Comparison of ENCODE assay signal across 1 cellular context in the genomic region with DNA sequence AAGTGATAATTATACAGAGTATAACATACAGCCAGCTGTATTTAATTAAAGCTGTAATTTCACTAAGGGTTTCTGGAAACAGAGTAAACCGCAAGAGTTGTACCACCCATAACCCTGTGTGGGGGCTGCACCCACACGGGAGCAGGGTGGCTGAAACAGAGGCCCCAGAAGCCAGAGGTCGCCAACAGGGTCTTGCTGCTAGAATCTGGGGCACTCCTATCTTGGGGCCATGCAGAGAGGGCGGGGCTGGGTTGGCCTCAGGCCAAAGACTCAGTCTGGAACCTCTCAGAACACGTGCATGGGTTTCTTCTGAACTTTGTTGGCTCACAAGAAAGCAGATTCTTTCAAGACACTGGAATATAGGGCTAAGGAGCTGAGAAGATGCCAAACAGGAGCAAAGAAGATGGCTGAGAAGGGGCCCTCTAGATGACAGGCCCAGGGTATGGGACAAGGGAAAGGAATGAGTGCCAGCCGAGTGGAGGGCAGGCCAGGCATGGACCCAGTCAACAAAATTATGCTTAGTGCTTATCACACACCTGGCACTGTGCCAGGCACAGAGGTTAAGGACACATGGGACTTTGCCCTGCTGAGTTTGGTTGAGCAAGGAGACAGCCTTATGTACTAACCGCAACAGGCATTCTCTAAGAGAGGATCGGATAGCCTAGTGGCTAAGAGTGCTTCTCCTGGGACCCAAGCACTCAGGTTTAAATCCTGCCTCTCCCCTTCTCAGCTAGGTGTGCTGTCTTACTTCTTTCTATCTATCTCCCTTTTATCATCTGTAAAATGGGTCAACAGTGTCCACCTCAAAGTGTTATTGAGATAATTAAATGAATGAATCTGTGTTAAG.
A peak's percentile ranks its signal among the peaks of the same experiment; 100 is the strongest.
TF ChIP-seq lines count a peak whose summit lies in the region.

No MANE protein-coding gene starts in this region.

TF ChIP-seq in K562, 482 proteins besides CTCF, POLR2A, EP300 and RAD21:
- no peak for TF ChIP-seq DACH1 (IDR thresholded peaks at IDR 0.05; ENCODE audit: partially characterized antibody)
- no peak for TF ChIP-seq SNAPC5 (CRISPR knock-in tag; IDR thresholded peaks at IDR 0.05)
- TF ChIP-seq, protein P1, sequence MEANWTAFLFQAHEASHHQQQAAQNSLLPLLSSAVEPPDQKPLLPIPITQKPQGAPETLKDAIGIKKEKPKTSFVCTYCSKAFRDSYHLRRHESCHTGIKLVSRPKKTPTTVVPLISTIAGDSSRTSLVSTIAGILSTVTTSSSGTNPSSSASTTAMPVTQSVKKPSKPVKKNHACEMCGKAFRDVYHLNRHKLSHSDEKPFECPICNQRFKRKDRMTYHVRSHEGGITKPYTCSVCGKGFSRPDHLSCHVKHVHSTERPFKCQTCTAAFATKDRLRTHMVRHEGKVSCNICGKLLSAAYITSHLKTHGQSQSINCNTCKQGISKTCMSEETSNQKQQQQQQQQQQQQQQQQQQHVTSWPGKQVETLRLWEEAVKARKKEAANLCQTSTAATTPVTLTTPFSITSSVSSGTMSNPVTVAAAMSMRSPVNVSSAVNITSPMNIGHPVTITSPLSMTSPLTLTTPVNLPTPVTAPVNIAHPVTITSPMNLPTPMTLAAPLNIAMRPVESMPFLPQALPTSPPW (CRISPR knock-in tag; IDR thresholded peaks at IDR 0.05), result peak; percentile 27; the same call in 1 of the 2 replicates
- TF ChIP-seq EWSR1 (IDR thresholded peaks at IDR 0.05; ENCODE audit: borderline replicate concordance, low read depth, partially characterized antibody), result no peak
- TF ChIP-seq, protein P2, sequence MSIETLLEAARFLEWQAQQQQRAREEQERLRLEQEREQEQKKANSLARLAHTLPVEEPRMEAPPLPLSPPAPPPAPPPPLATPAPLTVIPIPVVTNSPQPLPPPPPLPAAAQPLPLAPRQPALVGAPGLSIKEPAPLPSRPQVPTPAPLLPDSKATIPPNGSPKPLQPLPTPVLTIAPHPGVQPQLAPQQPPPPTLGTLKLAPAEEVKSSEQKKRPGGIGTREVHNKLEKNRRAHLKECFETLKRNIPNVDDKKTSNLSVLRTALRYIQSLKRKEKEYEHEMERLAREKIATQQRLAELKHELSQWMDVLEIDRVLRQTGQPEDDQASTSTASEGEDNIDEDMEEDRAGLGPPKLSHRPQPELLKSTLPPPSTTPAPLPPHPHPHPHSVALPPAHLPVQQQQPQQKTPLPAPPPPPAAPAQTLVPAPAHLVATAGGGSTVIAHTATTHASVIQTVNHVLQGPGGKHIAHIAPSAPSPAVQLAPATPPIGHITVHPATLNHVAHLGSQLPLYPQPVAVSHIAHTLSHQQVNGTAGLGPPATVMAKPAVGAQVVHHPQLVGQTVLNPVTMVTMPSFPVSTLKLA (conservative IDR thresholded peaks at IDR 0.05), result no peak
- no peak for TF ChIP-seq CAMTA2 (CRISPR knock-in tag; conservative IDR thresholded peaks at IDR 0.05)
- TF ChIP-seq ATF1 (CRISPR knock-in tag; IDR thresholded peaks at IDR 0.05), result no peak
- no peak for TF ChIP-seq ATF1 (tag; IDR thresholded peaks at IDR 0.05)
- no peak for TF ChIP-seq ZNF184 (CRISPR knock-in tag; IDR thresholded peaks at IDR 0.05)
- peak; percentile 42; the same call in 1 of the 2 replicates for TF ChIP-seq BHLHE40 (IDR thresholded peaks at IDR 0.05; ENCODE audit: low read length)
- TF ChIP-seq NFIX (CRISPR knock-in tag; IDR thresholded peaks at IDR 0.05; ENCODE audit: low read depth), result peak; percentile 80
- TF ChIP-seq, protein P3, sequence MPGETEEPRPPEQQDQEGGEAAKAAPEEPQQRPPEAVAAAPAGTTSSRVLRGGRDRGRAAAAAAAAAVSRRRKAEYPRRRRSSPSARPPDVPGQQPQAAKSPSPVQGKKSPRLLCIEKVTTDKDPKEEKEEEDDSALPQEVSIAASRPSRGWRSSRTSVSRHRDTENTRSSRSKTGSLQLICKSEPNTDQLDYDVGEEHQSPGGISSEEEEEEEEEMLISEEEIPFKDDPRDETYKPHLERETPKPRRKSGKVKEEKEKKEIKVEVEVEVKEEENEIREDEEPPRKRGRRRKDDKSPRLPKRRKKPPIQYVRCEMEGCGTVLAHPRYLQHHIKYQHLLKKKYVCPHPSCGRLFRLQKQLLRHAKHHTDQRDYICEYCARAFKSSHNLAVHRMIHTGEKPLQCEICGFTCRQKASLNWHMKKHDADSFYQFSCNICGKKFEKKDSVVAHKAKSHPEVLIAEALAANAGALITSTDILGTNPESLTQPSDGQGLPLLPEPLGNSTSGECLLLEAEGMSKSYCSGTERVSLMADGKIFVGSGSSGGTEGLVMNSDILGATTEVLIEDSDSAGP (CRISPR knock-in tag; IDR thresholded peaks at IDR 0.05), result no peak
- TF ChIP-seq MLX (CRISPR knock-in tag; conservative IDR thresholded peaks at IDR 0.05), result no peak
- TF ChIP-seq BRF2 (IDR thresholded peaks at IDR 0.05; ENCODE audit: borderline replicate concordance, insufficient read depth, insufficient read length), result no peak
- peak; percentile 42; the same call in 1 of the 2 replicates for TF ChIP-seq ZNF766 (CRISPR knock-in tag; conservative IDR thresholded peaks at IDR 0.05)
- no peak for TF ChIP-seq MEF2A (IDR thresholded peaks at IDR 0.05; ENCODE audit: control insufficient read depth, low read depth, low read length)
- TF ChIP-seq RBM25 (IDR thresholded peaks at IDR 0.05; ENCODE audit: low read depth, low read length, severe bottlenecking), result peak; percentile 21
- no peak for TF ChIP-seq MYC (IDR thresholded peaks at IDR 0.05; ENCODE audit: low read depth, low read length)
- no peak for TF ChIP-seq MYC (CRISPR knock-in tag; IDR thresholded peaks at IDR 0.05; ENCODE audit: borderline replicate concordance, low read depth)
- TF ChIP-seq XRCC3 (IDR thresholded peaks at IDR 0.05), result no peak
- peak; percentile 95 for TF ChIP-seq NFIC (IDR thresholded peaks at IDR 0.05)
TF ChIP-seq in K562: peak in this region for 6.
